In genomic region chr16:8859913-8860881, GRCh38 we compare ENCODE assay signal across 12 cellular contexts. TPM values are rescaled to one million over a fixed set of nuclear protein-coding genes. Genes with fewer than 3 reads are reported as not detected.
DNase-seq lines count a peak whose midpoint lies in the region; ATAC-seq, FAIRE-seq and TF ChIP-seq lines count a peak whose summit lies in the region.
"Had no signal": no experiment of that assay in that cellular context is flagged by ENCODE, and none has a peak within 500 bp of the region (broad histone marks: within the 10 kb centered on the region; RNA-seq: fewer than 3 reads in every experiment).

No MANE protein-coding gene starts in this region.

- SMC1A ChIA-PET in GM12878 (lab: Charles Lee; ENCODE audit: uncharacterized antibody, unreplicated experiment), result interaction anchor here (0.7 to 1.1 kb wide), 2 partner anchors 38 to 47 kb away, joined by 3 read pairs; no protein-coding TSS in a partner anchor

- peaks cover 43% of the 10 kb centered on the region for H3K79me2 ChIP-seq in GM12878 (ENCODE audit: control insufficient read depth, insufficient read depth, low read length)

- H3K9me3 ChIP-seq in GM12878 (replicated peaks; ENCODE audit: control insufficient read depth, insufficient read depth, low read length) (no peaks in the 10 kb centered on the region; the same call in 2 of the 3 replicates), heart left ventricle (no peaks in the 10 kb centered on the region), sigmoid colon (no peaks in the 10 kb centered on the region)

- POLR2A ChIA-PET in GM12878 (lab: Charles Lee), result interaction anchor here (0.6 to 2.5 kb wide), 4 partner anchors 9 to 1357 kb away, joined by 3 to 10 read pairs (median 6); partner anchors contain the start of gene CARHSP1

- peak; percentile 71 for DNase-seq in EH (ENCODE audit: low read depth)
- DNase-seq in GM12878 (ENCODE audit: low read depth, low spot score), result no peak
- peak in 1 of 5 donors; percentile 62 for DNase-seq in heart left ventricle
- peak; percentile 93 for DNase-seq in sigmoid colon
- DNase-seq in NCI-H2171 (lab: John Stamatoyannopoulos, UW), result no peak
- no peak for DNase-seq in T-helper 2 cell
- DNase-seq: NCI-H510A, nephron progenitor cell, T-helper 1 cell had no signal

- ATAC-seq in GM12878 (peak; percentile 12; the same call in 1 of the 3 replicates), heart left ventricle (peak in 1 of 4 donors; percentile 5), HG02840 (IDR thresholded peaks at IDR 0.05; ENCODE audit: low FRiP score, unreplicated experiment) (no peak), GM21360 (IDR thresholded peaks at IDR 0.05; ENCODE audit: unreplicated experiment) (no peak)

- H3K27ac ChIP-seq in GM12878 (ENCODE audit: control insufficient read depth, insufficient read depth), result no peak overlapping the region
- H3K27ac ChIP-seq in heart left ventricle, result peak overlapping the region in 11 of 12 donors; percentile 24 to 95 (median 50)
- peak overlapping the region; percentile 32 to 74 (median 48) for H3K27ac ChIP-seq in sigmoid colon

- H3K4me2 ChIP-seq in GM12878 (ENCODE audit: control insufficient read depth, insufficient read depth), result no peak overlapping the region

- no peak overlapping the region for H3K9ac ChIP-seq in GM12878 (ENCODE audit: control insufficient read depth, insufficient read depth, low read length)

- CTCF ChIA-PET in GM12878 (lab: Yijun Ruan, JAX), result interaction anchor here (0.8 to 1.7 kb wide), 2 partner anchors 13 to 20 kb away, joined by 5 read pairs; no protein-coding TSS in a partner anchor

- in situ Hi-C loops in GM12878 (cut with MboI), result no loop called here

- peak; percentile 51; the same call in 1 of the 2 replicates for TF ChIP-seq POLR2A in GM12878 (IDR thresholded peaks at IDR 0.05; ENCODE audit: low read depth, low read length)
- TF ChIP-seq POLR2A in heart left ventricle (IDR thresholded peaks at IDR 0.05), result no peak
- TF ChIP-seq POLR2A in sigmoid colon (IDR thresholded peaks at IDR 0.05), result no peak

- H3K4me1 ChIP-seq in GM12878 (ENCODE audit: control insufficient read depth, insufficient read depth, low read length) (peaks cover 6% of the 10 kb centered on the region; the same call in 1 of the 2 replicates), heart left ventricle (peaks cover 0 to 65% (median 42%) of the 10 kb centered on the region in 12 donors), sigmoid colon (peaks cover 0 to 23% (median 19%) of the 10 kb centered on the region in 4 donors)

- no peaks in the 10 kb centered on the region for H3K27me3 ChIP-seq in GM12878 (replicated peaks in 1 of 2; ENCODE audit: control insufficient read depth in 2 of 2, insufficient read depth in 2 of 2, low read length in 1 of 2)
- H3K27me3 ChIP-seq in heart left ventricle, result no peaks in the 10 kb centered on the region
- H3K27me3 ChIP-seq in sigmoid colon, result no peaks in the 10 kb centered on the region

- no peak overlapping the region for H2AFZ ChIP-seq in GM12878 (ENCODE audit: control insufficient read depth, low read depth, low read length)

- intact Hi-C loops in GM12878 (cut with micrococcal nuclease; ENCODE audit: unreplicated experiment) (no loop called here), heart left ventricle (cut with DNase I) (no loop called here), sigmoid colon (cut with DNase I) (no loop called here)

- TF ChIP-seq EP300 in GM12878 (IDR thresholded peaks at IDR 0.05; ENCODE audit: borderline replicate concordance in 1 of 2, control insufficient read depth in 1 of 2, low read depth in 2 of 2, low read length in 2 of 2) (no peak), sigmoid colon (IDR thresholded peaks at IDR 0.05) (peak in 1 of 4 donors; percentile 20)

- H4K20me1 ChIP-seq in GM12878 (ENCODE audit: control insufficient read depth, insufficient read depth), result peaks cover 8% of the 10 kb centered on the region

- WGBS in GM12878 (ENCODE audit: insufficient coverage, insufficient replicate concordance, low lambda C conversion rate, missing lambda C conversion rate), result 59% methylated on average over 25 of the region's 25 CpGs
- WGBS in heart left ventricle, 4 donors, result 56 to 71% (median 62%) methylated on average over 18 to 25 of the region's 25 CpGs
- WGBS in sigmoid colon, 2 donors, result 76 to 78% methylated on average over 25 of the region's 25 CpGs

- no TSS peak for BruUV-seq in GM12878 (replicated peaks; lab: Mats Ljungman, UMichigan)

- TF ChIP-seq CTCF in GM12878 (IDR thresholded peaks at IDR 0.05 in 2 of 3, conservative IDR thresholded peaks at IDR 0.05 in 1 of 3; ENCODE audit: control insufficient read depth in 2 of 3, extremely low read depth in 1 of 3, insufficient read depth in 1 of 3, low read depth in 3 of 3, low read length in 3 of 3) (no peak), heart left ventricle (IDR thresholded peaks at IDR 0.05) (no peak), sigmoid colon (IDR thresholded peaks at IDR 0.05) (no peak)

- TF ChIP-seq RAD21 in GM12878 (IDR thresholded peaks at IDR 0.05; ENCODE audit: insufficient read depth, low read depth, low read length), result no peak

- H3K4me3 ChIP-seq in GM12878 (no peak overlapping the region), heart left ventricle (peak overlapping the region in 2 of 12 donors; percentile 10 to 13), sigmoid colon (no peak overlapping the region)

- RAD21 ChIA-PET in GM12878 (lab: Charles Lee; ENCODE audit: unreplicated experiment), result interaction anchor here (0.8 to 1.0 kb wide), 2 partner anchors 9 to 39 kb away, joined by 3 read pairs; partner anchors contain the start of gene CARHSP1

- peaks cover 16 to 31% of the 10 kb centered on the region in 2 experiments for H3K36me3 ChIP-seq in GM12878 (ENCODE audit: control insufficient read depth in 2 of 2, insufficient read depth in 2 of 2, low read length in 1 of 2)
- H3K36me3 ChIP-seq in heart left ventricle, result peaks cover 0 to 37% (median 27%) of the 10 kb centered on the region in 9 donors
- H3K36me3 ChIP-seq in sigmoid colon, result peaks cover 0 to 16% (median 9%) of the 10 kb centered on the region in 4 donors

- FAIRE-seq in GM12878 (lab: Jason Lieb, UNC), result no peak
- FAIRE-seq: D721Med had no signal

TF ChIP-seq in GM12878, 131 proteins besides CTCF, POLR2A, EP300 and RAD21:
- TF ChIP-seq MEF2B (IDR thresholded peaks at IDR 0.05; ENCODE audit: partially characterized antibody, poor library complexity, severe bottlenecking) (peak; percentile 56), CHD1 (IDR thresholded peaks at IDR 0.05; ENCODE audit: low read depth, low read length) (no peak)

RNA-seq across cellular contexts. Expression of gene CARHSP1, which starts 8.6 kb away (rescaled TPM):
- 27.6 and 29.2 TPM in 2 replicates for total RNA-seq in GM12878 (2013; cell fraction: nucleolus; rRNA removed)
- total RNA-seq in GM12878 (2014; rRNA removed) (92.3 and 109 TPM in 2 replicates), GM12878 (2014; rRNA removed; fragmentation: Illumina TruSeq; extraction: Trizol) (40.5 and 45.0 TPM in 2 replicates), GM12878 (2021) (61.3 and 68.6 TPM in 2 replicates), heart left ventricle (10 to 100 TPM; 20.0 to 62.4 (median 29.0) TPM), sigmoid colon (10 to 100 TPM; 32.1 to 79.5 (median 52.8) TPM)
- 45.4 TPM for polyA plus RNA-seq in GM12878 (2011; ENCODE audit: low read depth)
- polyA plus RNA-seq in GM12878 (2011; rRNA removed) (39.2 and 65.3 TPM in 2 replicates), GM12878 (2014; fragmentation: Illumina TruSeq; extraction: Trizol) (24.7 and 34.1 TPM in 2 replicates), GM12878 (2014; fragmentation: Nextera tagmentation; extraction: Ambion mirVana) (1 to 10 TPM; 5.5 to 8.4 TPM), GM12878 (2014; rRNA removed) (104 and 112 TPM in 2 replicates), GM12878 (2016; fragmentation: Nextera tagmentation; extraction: Ambion mirVana) (10 to 100 TPM; 83.2 to 86.2 TPM), heart left ventricle (10 to 100 TPM; 33.4 to 58.0 TPM), sigmoid colon (100 to 1,000 TPM; 121 to 154 (median 134) TPM)
- 94.4 and 162 TPM in 2 replicates for polyA plus RNA-seq in GM12878 (2011; cell fraction: cytosol; rRNA removed)
- 80.8 and 81.4 TPM in 2 replicates for polyA plus RNA-seq in GM12878 (2011; cell fraction: nucleus; rRNA removed)
- polyA plus RNA-seq in GM12878 (2012), result 61.2 and 68.1 TPM in 2 replicates
- 81.6 and 120 TPM in 2 replicates for polyA minus RNA-seq in GM12878 (2011; rRNA and poly(A)+ RNA removed)
- 39.4 and 40.0 TPM in 2 replicates for polyA minus RNA-seq in GM12878 (2011; cell fraction: cytosol; rRNA and poly(A)+ RNA removed)
- polyA minus RNA-seq in GM12878 (2011; cell fraction: nucleus; rRNA and poly(A)+ RNA removed), result 15.8 and 26.4 TPM in 2 replicates

RNA-seq across cellular contexts. Expression of gene LITAFD, which starts 22.0 kb away (rescaled TPM):
- not detected in 2 replicates for total RNA-seq in GM12878 (2013; cell fraction: nucleolus; rRNA removed)
- total RNA-seq in GM12878 (2014; rRNA removed) (not detected in 2 replicates), GM12878 (2014; rRNA removed; fragmentation: Illumina TruSeq; extraction: Trizol) (not detected in 2 replicates), GM12878 (2021) (not detected in 2 replicates), heart left ventricle (not detected), sigmoid colon (not detected)
- not detected for polyA plus RNA-seq in GM12878 (2011; ENCODE audit: low read depth)
- polyA plus RNA-seq in GM12878 (2011; rRNA removed) (not detected in 2 replicates), GM12878 (2014; fragmentation: Illumina TruSeq; extraction: Trizol) (not detected in 2 replicates), GM12878 (2014; fragmentation: Nextera tagmentation; extraction: Ambion mirVana) (not detected), GM12878 (2014; rRNA removed) (not detected in 2 replicates), GM12878 (2016; fragmentation: Nextera tagmentation; extraction: Ambion mirVana) (not detected), heart left ventricle (not detected), sigmoid colon (not detected)
- not detected in 2 replicates for polyA plus RNA-seq in GM12878 (2011; cell fraction: cytosol; rRNA removed)
- polyA plus RNA-seq in GM12878 (2011; cell fraction: nucleus; rRNA removed), result not detected in 2 replicates
- not detected in 2 replicates for polyA plus RNA-seq in GM12878 (2012)
- not detected in 2 replicates for polyA minus RNA-seq in GM12878 (2011; rRNA and poly(A)+ RNA removed)
- polyA minus RNA-seq in GM12878 (2011; cell fraction: cytosol; rRNA and poly(A)+ RNA removed), result not detected in 2 replicates
- not detected in 2 replicates for polyA minus RNA-seq in GM12878 (2011; cell fraction: nucleus; rRNA and poly(A)+ RNA removed)

Comparison
In these comparisons a context has a peak if more than half of its experiments do, and no peak if none do; other contexts are left out.
1. DNase-seq: peak in EH (single experiment) and sigmoid colon (single experiment); none in GM12878 (single experiment), NCI-H2171 (single experiment) and T-helper 2 cell (0 of 5).